Comparison of ENCODE assay signal across 8 cellular contexts in the genomic region with DNA sequence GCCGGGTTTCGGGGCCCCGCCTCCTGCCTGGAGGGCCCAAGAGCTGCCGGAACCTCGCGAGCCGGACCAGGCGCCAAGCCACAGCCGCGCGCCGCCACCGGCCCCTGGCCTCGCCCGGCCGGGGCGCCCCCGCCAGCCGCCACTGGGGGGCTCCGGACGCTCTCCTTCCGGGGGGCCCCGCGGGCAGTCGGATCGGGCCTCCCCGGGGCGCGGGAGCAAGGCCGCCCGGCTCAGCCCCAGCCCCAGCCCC. TPM values are rescaled to one million over a fixed set of nuclear protein-coding genes. Genes with fewer than 3 reads are reported as not detected.
DNase-seq lines count a peak whose midpoint lies in the region; ATAC-seq and TF ChIP-seq lines count a peak whose summit lies in the region.

No MANE protein-coding gene starts in this region.

- H3K27ac Mint-ChIP-seq in activated naive CD8-positive, alpha-beta T cell treated with anti-CD3 and anti-CD28 coated beads, Interleukin-2, amount 10 ng/mL, durations not matched to agents 7 days and 5 days, result no peak overlapping the region

- no peaks in the 10 kb centered on the region for H3K9me3 ChIP-seq in right atrium auricular region
- no peaks in the 10 kb centered on the region for H3K9me3 ChIP-seq in prostate gland

- ATAC-seq in activated naive CD8-positive, alpha-beta T cell treated with anti-CD3 and anti-CD28 coated beads, Interleukin-2, amount 10 ng/mL, durations not matched to agents 7 days and 5 days (ENCODE audit: low read depth), result peak; percentile 38

- H3K27me3 ChIP-seq in H7 (ENCODE audit: control insufficient read depth, insufficient read depth, low read length) (no peaks in the 10 kb centered on the region), right atrium auricular region (no peaks in the 10 kb centered on the region), prostate gland (replicated peaks; ENCODE audit: insufficient read depth) (no peaks in the 10 kb centered on the region)

- H3K27me3 Mint-ChIP-seq in activated naive CD8-positive, alpha-beta T cell treated with anti-CD3 and anti-CD28 coated beads, Interleukin-2, amount 10 ng/mL, durations not matched to agents 7 days and 5 days, result peaks cover 12% of the 10 kb centered on the region

- POLR2A ChIA-PET in activated naive CD8-positive, alpha-beta T cell treated with anti-CD3 and anti-CD28 coated beads, Interleukin-2, amount 10 ng/mL, durations not matched to agents 7 days and 5 days (lab: Charles Lee), result interaction anchor here (0.5 to 3.2 kb wide), 14 partner anchors 10 to 827 kb away, joined by 3 to 19 read pairs (median 4); partner anchors contain the start of genes HAAO, PLEKHH2 and THADA

- H3K4me3 Mint-ChIP-seq in activated naive CD8-positive, alpha-beta T cell treated with anti-CD3 and anti-CD28 coated beads, Interleukin-2, amount 10 ng/mL, durations not matched to agents 7 days and 5 days, result peak overlapping the region; percentile 76

- intact Hi-C loops in prostate gland (cut with DNase I), result no loop called here

- H3K4me1 ChIP-seq in right atrium auricular region, result peaks cover 0 to 16% of the 10 kb centered on the region in 2 donors
- no peaks in the 10 kb centered on the region for H3K4me1 ChIP-seq in prostate gland (replicated peaks)

- TF ChIP-seq CTCF in right atrium auricular region (IDR thresholded peaks at IDR 0.05) (peak; percentile 33 to 39), prostate gland (IDR thresholded peaks at IDR 0.05) (peak in 2 of 4 experiments; percentile 5 to 53)

- peaks cover 6% of the 10 kb centered on the region for H3K9me3 Mint-ChIP-seq in activated naive CD8-positive, alpha-beta T cell treated with anti-CD3 and anti-CD28 coated beads, Interleukin-2, amount 10 ng/mL, durations not matched to agents 7 days and 5 days

- H3K4me1 Mint-ChIP-seq in activated naive CD8-positive, alpha-beta T cell treated with anti-CD3 and anti-CD28 coated beads, Interleukin-2, amount 10 ng/mL, durations not matched to agents 7 days and 5 days, result peaks cover 17% of the 10 kb centered on the region

- H3K36me3 ChIP-seq in H7 (replicated peaks; ENCODE audit: control insufficient read depth, insufficient read depth, low read length) (no peaks in the 10 kb centered on the region), right atrium auricular region (no peaks in the 10 kb centered on the region), prostate gland (no peaks in the 10 kb centered on the region)

- H3K4me3 ChIP-seq in H7 (ENCODE audit: insufficient read depth, low read depth, low read length) (peak overlapping the region; percentile 87), right atrium auricular region (peak overlapping the region; percentile 68 to 71), prostate gland (peak overlapping the region; percentile 68 to 73)

- peaks cover 4% of the 10 kb centered on the region for H3K36me3 Mint-ChIP-seq in activated naive CD8-positive, alpha-beta T cell treated with anti-CD3 and anti-CD28 coated beads, Interleukin-2, amount 10 ng/mL, durations not matched to agents 7 days and 5 days

- DNase-seq in NCI-H748 (lab: John Stamatoyannopoulos, UW; ENCODE audit: unreplicated experiment) (peak; percentile 81), NCI-H748 treated with DMSO at 0.1 percent for 48 hours (lab: John Stamatoyannopoulos, UW) (no peak), H7 (peak; percentile 90), NCI-H146 treated with DMSO at 0.1 percent for 48 hours (lab: John Stamatoyannopoulos, UW; ENCODE audit: unreplicated experiment) (peak; percentile 65), right atrium auricular region (ENCODE audit: low spot score) (peak; percentile 87), prostate gland (ENCODE audit: low spot score) (peak; percentile 78)
- no peak for DNase-seq in activated naive CD8-positive, alpha-beta T cell treated with anti-CD3 and anti-CD28 coated beads, Interleukin-2, amount 10 ng/mL, durations not matched to agents 7 days and 5 days
- no peak for DNase-seq in effector CD4-positive, alpha-beta T cell

- TF ChIP-seq POLR2A in prostate gland (IDR thresholded peaks at IDR 0.05), result no peak

- peak overlapping the region; percentile 99 to 100 for H3K27ac ChIP-seq in right atrium auricular region
- H3K27ac ChIP-seq in prostate gland, result peak overlapping the region; percentile 99 to 100

- 2% methylated on average over 11 of the region's 31 CpGs for WGBS in prostate gland

RNA-seq across cellular contexts. Expression of gene HAAO, which starts 17.4 kb away (rescaled TPM):
- total RNA-seq in H7 (2014; rRNA removed; shearing (Covaris generic)), result 5.9 and 6.5 TPM in 2 replicates
- total RNA-seq in activated naive CD8-positive, alpha-beta T cell treated with anti-CD3 and anti-CD28 coated beads, Interleukin-2, amount 10 ng/mL, durations not matched to agents 7 days and 5 days, result under 1 TPM in 1 of 2 experiments, not detected in 1; 0.28 TPM
- total RNA-seq in right atrium auricular region, result 1 to 10 TPM; 1.4 to 2.6 TPM
- 10 to 100 TPM; 10.3 to 14.0 TPM for total RNA-seq in prostate gland

RNA-seq across cellular contexts. Expression of gene OXER1, which starts 45.9 kb away (rescaled TPM):
- 0.69 and 2.4 TPM in 2 replicates for total RNA-seq in H7 (2014; rRNA removed; shearing (Covaris generic))
- not detected for total RNA-seq in activated naive CD8-positive, alpha-beta T cell treated with anti-CD3 and anti-CD28 coated beads, Interleukin-2, amount 10 ng/mL, durations not matched to agents 7 days and 5 days
- total RNA-seq in right atrium auricular region (under 1 TPM; 0.47 to 0.48 TPM), prostate gland (1 to 10 TPM; 4.5 to 5.6 TPM)

Comparison
In these comparisons a context has a peak if more than half of its experiments do, and no peak if none do; other contexts are left out.
1. DNase-seq: peak in NCI-H748 (single experiment), H7 (single experiment), NCI-H146 treated with DMSO at 0.1 percent for 48 hours (single experiment), right atrium auricular region (single experiment) and prostate gland (single experiment); none in NCI-H748 treated with DMSO at 0.1 percent for 48 hours (single experiment), activated naive CD8-positive, alpha-beta T cell treated with anti-CD3 and anti-CD28 coated beads, Interleukin-2, amount 10 ng/mL, durations not matched to agents 7 days and 5 days (single experiment) and effector CD4-positive, alpha-beta T cell (single experiment).
2. Peak in every context shown above with its lines, with median percentiles within 50 percentile points of each other: H3K4me3 ChIP-seq.